Comparison of ENCODE assay signal across 1 cellular context in the genomic region with DNA sequence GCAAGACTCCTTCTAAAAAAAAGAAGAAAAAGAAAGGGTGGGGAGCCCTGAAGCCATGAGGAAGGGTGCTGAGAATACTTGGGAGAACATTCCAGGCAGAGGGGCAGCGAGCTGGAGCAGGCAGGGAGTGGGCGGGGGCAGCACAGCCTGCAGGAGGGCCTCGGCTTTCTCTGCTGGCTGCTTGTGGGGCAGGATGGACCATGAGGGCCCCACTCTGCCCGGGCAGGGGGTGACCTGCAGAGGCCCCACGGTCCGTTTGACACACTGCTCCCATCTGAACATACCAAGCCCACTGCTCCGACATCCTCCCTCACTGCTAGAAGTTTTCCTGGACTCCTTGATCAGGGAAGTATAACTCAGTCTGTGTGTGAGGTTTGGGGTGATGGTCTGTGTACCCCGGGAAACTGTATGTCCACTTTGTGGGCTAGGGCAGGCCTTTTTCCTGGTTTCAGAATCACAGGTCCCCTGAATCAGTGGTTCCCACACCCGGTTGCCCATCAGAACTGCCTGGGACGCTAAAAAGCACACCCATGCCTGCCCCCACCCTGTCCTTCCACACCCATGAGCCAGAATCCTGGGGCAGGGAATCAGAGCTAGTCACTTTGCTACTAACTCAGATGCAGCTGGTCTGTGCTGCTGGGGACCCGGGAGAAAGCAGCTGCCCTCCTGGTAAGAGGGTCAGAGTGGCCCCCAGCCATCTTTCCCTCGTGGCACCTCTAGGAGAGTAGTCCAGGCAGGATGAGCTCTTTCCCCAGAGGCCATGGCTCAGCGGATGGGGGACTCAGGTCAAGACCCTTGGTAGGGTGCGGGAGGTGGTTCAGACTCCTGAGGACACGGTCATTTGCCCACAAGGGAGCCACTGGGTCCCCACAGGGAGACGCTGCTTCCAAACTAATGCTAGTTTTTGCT.
TF ChIP-seq lines count a peak whose summit lies in the region.

No MANE protein-coding gene starts in this region.

TF ChIP-seq in H1, 55 proteins besides CTCF, POLR2A, EP300 and RAD21:
- TF ChIP-seq RNF2 (IDR thresholded peaks at IDR 0.05; ENCODE audit: borderline replicate concordance, low read depth, low read length, missing control alignments, poor library complexity, severe bottlenecking) (no peak), POLR2AphosphoS5 (IDR thresholded peaks at IDR 0.05; ENCODE audit: low read depth, low read length) (0 out of 2 replicates have a peak, but pooled peaks have one; percentile 18), SIN3A (conservative IDR thresholded peaks at IDR 0.05 in 1 of 2, IDR thresholded peaks at IDR 0.05 in 1 of 2; ENCODE audit: low read depth in 1 of 2, low read length in 2 of 2) (no peak), GABPA (IDR thresholded peaks at IDR 0.05; ENCODE audit: borderline replicate concordance, insufficient read depth, low read length) (no peak), CHD1 (IDR thresholded peaks at IDR 0.05; ENCODE audit: low read depth, low read length) (no peak), HDAC2 (IDR thresholded peaks at IDR 0.05; ENCODE audit: borderline replicate concordance in 1 of 2, low read depth in 2 of 2, low read length in 2 of 2) (no peak)
- TF ChIP-seq, protein P1, sequence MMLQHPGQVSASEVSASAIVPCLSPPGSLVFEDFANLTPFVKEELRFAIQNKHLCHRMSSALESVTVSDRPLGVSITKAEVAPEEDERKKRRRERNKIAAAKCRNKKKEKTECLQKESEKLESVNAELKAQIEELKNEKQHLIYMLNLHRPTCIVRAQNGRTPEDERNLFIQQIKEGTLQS (IDR thresholded peaks at IDR 0.05; ENCODE audit: insufficient read depth, low read depth, low read length), result no peak
